Comparison of ENCODE assay signal across 9 cellular contexts in genomic region chr4:105895609-105896460, GRCh38. TPM values are rescaled to one million over a fixed set of nuclear protein-coding genes. Genes with fewer than 3 reads are reported as not detected.
DNase-seq lines count a peak whose midpoint lies in the region; ATAC-seq and TF ChIP-seq lines count a peak whose summit lies in the region.
"Had no signal": no experiment of that assay in that cellular context is flagged by ENCODE, and none has a peak within 500 bp of the region (broad histone marks: within the 10 kb centered on the region; RNA-seq: fewer than 3 reads in every experiment).

No MANE protein-coding gene starts in this region.

- H3K27ac Mint-ChIP-seq in activated B cell treated with CpG ODN at 0.5 μM for 24 hours, result no peak overlapping the region
- no peak overlapping the region for H3K27ac Mint-ChIP-seq in CD4-positive, alpha-beta T cell

- H3K27ac ChIP-seq in right atrium auricular region, result peak overlapping the region; percentile 52
- no peak overlapping the region for H3K27ac ChIP-seq in CD4-positive, alpha-beta T cell (ENCODE audit: low read depth, low read length)

- peaks cover 0 to 14% of the 10 kb centered on the region in 2 donors for H3K27me3 ChIP-seq in right atrium auricular region
- peaks cover 69% of the 10 kb centered on the region for H3K27me3 ChIP-seq in CD4-positive, alpha-beta T cell (ENCODE audit: control insufficient read depth, insufficient read depth, low read length)

- no peak for DNase-seq in AG10803 (ENCODE audit: low read depth)
- DNase-seq in activated B cell treated with CpG ODN at 0.5 μM for 24 hours, result no peak
- no peak for DNase-seq in right atrium auricular region (ENCODE audit: low spot score)
- no peak for DNase-seq in sciatic nerve (ENCODE audit: low spot score)
- DNase-seq in CD4-positive, alpha-beta T cell, result no peak
- no peak for DNase-seq in T1000 (lab: John Stamatoyannopoulos, UW)

- POLR2A ChIA-PET in activated B cell treated with CpG ODN at 0.5 μM for 24 hours (lab: Charles Lee), result no interaction called here
- POLR2A ChIA-PET in CD4-positive, alpha-beta T cell (lab: Charles Lee), result no interaction called here

- no peaks in the 10 kb centered on the region for H3K36me3 Mint-ChIP-seq in activated B cell treated with CpG ODN at 0.5 μM for 24 hours (ENCODE audit: low read depth)
- H3K36me3 Mint-ChIP-seq in CD4-positive, alpha-beta T cell (ENCODE audit: low read depth), result no peaks in the 10 kb centered on the region

- peak overlapping the region; percentile 11 for H3K4me3 Mint-ChIP-seq in activated B cell treated with CpG ODN at 0.5 μM for 24 hours
- no peak overlapping the region for H3K4me3 Mint-ChIP-seq in CD4-positive, alpha-beta T cell
- H3K4me3 Mint-ChIP-seq: central memory CD8-positive, alpha-beta T cell had no signal

- intact Hi-C loops in activated B cell treated with CpG ODN at 0.5 μM for 24 hours (cut with micrococcal nuclease), result no loop called here
- intact Hi-C loops in sciatic nerve (cut with DNase I), result no loop called here
- intact Hi-C loops in CD4-positive, alpha-beta T cell (cut with DNase I, micrococcal nuclease), result no loop called here

- H3K4me3 ChIP-seq in AG10803 (ENCODE audit: low read length) (peak overlapping the region; percentile 21), right atrium auricular region (peak overlapping the region; percentile 48 to 56)

- no peaks in the 10 kb centered on the region for H3K36me3 ChIP-seq in right atrium auricular region

- peaks cover 59% of the 10 kb centered on the region for H3K27me3 Mint-ChIP-seq in activated B cell treated with CpG ODN at 0.5 μM for 24 hours
- H3K27me3 Mint-ChIP-seq in CD4-positive, alpha-beta T cell, result peaks cover 82% of the 10 kb centered on the region

- H3K9me3 Mint-ChIP-seq in activated B cell treated with CpG ODN at 0.5 μM for 24 hours, result no peaks in the 10 kb centered on the region
- H3K9me3 Mint-ChIP-seq in CD4-positive, alpha-beta T cell, result no peaks in the 10 kb centered on the region
- H3K9me3 Mint-ChIP-seq: central memory CD8-positive, alpha-beta T cell had no signal

- peak; percentile 48 for ATAC-seq in GM18909 (IDR thresholded peaks at IDR 0.05; ENCODE audit: poor library complexity, unreplicated experiment)
- peak; percentile 57 for ATAC-seq in HG03354 (IDR thresholded peaks at IDR 0.05; ENCODE audit: poor library complexity, severe bottlenecking, unreplicated experiment)
- no peak for ATAC-seq in activated B cell treated with CpG ODN at 0.5 μM for 24 hours (ENCODE audit: low read depth)
- peak; percentile 59 for ATAC-seq in sciatic nerve
- ATAC-seq in CD4-positive, alpha-beta T cell (ENCODE audit: poor library complexity), result no peak

- CTCF ChIA-PET in activated B cell treated with CpG ODN at 0.5 μM for 24 hours (lab: Charles Lee), result no interaction called here
- CTCF ChIA-PET in CD4-positive, alpha-beta T cell (lab: Charles Lee), result no interaction called here

- TF ChIP-seq CTCF in AG10803 (conservative IDR thresholded peaks at IDR 0.05; ENCODE audit: low read length) (no peak), activated B cell treated with CpG ODN at 0.5 μM for 24 hours (IDR thresholded peaks at IDR 0.05) (no peak), right atrium auricular region (IDR thresholded peaks at IDR 0.05) (no peak)
- TF ChIP-seq CTCF in CD4-positive, alpha-beta T cell (IDR thresholded peaks at IDR 0.05), result no peak

- H3K9me3 ChIP-seq in right atrium auricular region, result no peaks in the 10 kb centered on the region
- no peaks in the 10 kb centered on the region for H3K9me3 ChIP-seq in CD4-positive, alpha-beta T cell (ENCODE audit: control insufficient read depth, low read length)

- peaks cover 0 to 19% of the 10 kb centered on the region in 2 donors for H3K4me1 ChIP-seq in right atrium auricular region

- H3K4me1 Mint-ChIP-seq in activated B cell treated with CpG ODN at 0.5 μM for 24 hours, result peaks cover 10% of the 10 kb centered on the region
- no peaks in the 10 kb centered on the region for H3K4me1 Mint-ChIP-seq in CD4-positive, alpha-beta T cell (ENCODE audit: low read depth)
- H3K4me1 Mint-ChIP-seq: central memory CD8-positive, alpha-beta T cell had no signal

RNA-seq across cellular contexts. Expression of gene NPNT, which starts 0.6 kb away (rescaled TPM):
- total RNA-seq in activated B cell treated with CpG ODN at 0.5 μM for 24 hours (not detected in 2 replicates), right atrium auricular region (10 to 100 TPM in 1 of 2 donors, 1 to 10 TPM in 1; 5.5 to 10.5 TPM), sciatic nerve (39.4 TPM)
- not detected for total RNA-seq in CD4-positive, alpha-beta T cell

Comparison
In these comparisons a context has a peak if more than half of its experiments do, and no peak if none do; other contexts are left out.
1. ATAC-seq: peak in GM18909 (single experiment), HG03354 (single experiment) and sciatic nerve (single experiment); none in activated B cell treated with CpG ODN at 0.5 μM for 24 hours (single experiment) and CD4-positive, alpha-beta T cell (single experiment).